Comparison of ENCODE assay signal across 10 cellular contexts in the genomic region with DNA sequence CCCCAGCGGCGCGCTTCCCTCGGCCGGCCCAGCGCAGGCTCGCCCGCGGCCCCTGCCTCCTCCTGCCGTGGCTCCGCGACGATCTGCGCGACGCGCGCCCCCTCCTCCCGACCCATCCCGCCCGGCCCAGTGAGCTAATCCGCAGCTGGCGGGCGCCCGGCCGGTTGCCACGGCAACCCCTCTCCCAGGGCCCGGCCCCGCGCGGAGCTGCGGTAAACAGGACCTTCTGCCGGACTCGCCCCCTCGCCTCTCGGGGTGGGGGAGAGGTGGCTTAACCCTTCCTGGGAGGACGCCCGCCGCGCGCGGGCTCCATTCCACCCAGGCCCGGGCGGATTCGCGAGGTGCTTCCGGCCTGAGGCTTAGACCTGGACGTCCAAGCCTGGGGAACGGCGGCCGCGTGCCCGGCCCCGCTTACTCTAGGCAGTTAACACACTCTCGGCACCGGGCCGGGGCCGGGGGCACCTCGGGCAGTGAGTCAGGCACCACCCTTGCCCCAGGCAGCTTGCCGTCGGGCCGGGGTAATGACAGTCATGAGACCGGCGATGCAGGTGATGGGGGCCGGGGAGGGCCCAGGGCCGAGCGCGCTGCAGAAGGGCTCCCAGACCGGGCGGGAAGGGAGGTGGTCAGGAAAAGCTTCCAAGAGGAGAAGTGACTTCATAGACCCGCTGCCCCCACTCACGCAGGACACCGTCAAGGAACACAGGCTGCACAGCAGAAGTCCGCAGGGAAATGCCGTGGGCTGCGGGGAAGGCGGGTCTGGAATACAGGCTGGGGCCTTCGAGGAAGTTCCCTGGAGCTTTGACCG. TPM values are rescaled to one million over a fixed set of nuclear protein-coding genes. Genes with fewer than 3 reads are reported as not detected.
DNase-seq lines count a peak whose midpoint lies in the region; TF ChIP-seq lines count a peak whose summit lies in the region.
"Had no signal": no experiment of that assay in that cellular context is flagged by ENCODE, and none has a peak within 500 bp of the region (broad histone marks: within the 10 kb centered on the region; RNA-seq: fewer than 3 reads in every experiment).

A gene with protein sequence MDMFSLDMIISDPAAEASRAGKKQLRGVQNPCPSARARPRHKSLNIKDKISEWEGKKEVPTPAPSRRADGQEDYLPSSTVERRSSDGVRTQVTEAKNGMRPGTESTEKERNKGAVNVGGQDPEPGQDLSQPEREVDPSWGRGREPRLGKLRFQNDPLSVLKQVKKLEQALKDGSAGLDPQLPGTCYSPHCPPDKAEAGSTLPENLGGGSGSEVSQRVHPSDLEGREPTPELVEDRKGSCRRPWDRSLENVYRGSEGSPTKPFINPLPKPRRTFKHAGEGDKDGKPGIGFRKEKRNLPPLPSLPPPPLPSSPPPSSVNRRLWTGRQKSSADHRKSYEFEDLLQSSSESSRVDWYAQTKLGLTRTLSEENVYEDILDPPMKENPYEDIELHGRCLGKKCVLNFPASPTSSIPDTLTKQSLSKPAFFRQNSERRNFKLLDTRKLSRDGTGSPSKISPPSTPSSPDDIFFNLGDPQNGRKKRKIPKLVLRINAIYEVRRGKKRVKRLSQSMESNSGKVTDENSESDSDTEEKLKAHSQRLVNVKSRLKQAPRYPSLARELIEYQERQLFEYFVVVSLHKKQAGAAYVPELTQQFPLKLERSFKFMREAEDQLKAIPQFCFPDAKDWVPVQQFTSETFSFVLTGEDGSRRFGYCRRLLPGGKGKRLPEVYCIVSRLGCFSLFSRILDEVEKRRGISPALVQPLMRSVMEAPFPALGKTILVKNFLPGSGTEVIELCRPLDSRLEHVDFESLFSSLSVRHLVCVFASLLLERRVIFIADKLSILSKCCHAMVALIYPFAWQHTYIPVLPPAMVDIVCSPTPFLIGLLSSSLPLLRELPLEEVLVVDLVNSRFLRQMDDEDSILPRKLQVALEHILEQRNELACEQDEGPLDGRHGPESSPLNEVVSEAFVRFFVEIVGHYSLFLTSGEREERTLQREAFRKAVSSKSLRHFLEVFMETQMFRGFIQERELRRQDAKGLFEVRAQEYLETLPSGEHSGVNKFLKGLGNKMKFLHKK (minus strand): TSS at position 87 of the 805 bp plus-strand sequence. CDS start 38,416 bp downstream, outside the sequence.

- DNase-seq in NCI-H2081 (lab: John Stamatoyannopoulos, UW) = peak; percentile 76 to 81
- no peak for DNase-seq in NCI-H2081 treated with DMSO at 0.1 percent for 48 hours (lab: John Stamatoyannopoulos, UW)
- peak; percentile 24 for DNase-seq in NCI-H524 treated with DMSO at 0.1 percent for 48 hours (lab: John Stamatoyannopoulos, UW)
- no peak for DNase-seq in MCF 10A (ENCODE audit: unreplicated experiment)
- DNase-seq in renal cortical epithelial cell (ENCODE audit: low read depth) = no peak
- DNase-seq in SIG-M5 (lab: John Stamatoyannopoulos, UW) = no peak
- DNase-seq in activated gamma-delta T cell treated with Interleukin-2 at 50 U/mL for 16 hours = no peak

- POLR2A ChIA-PET in MCF 10A (lab: Yijun Ruan, JAX) = no interaction called here

- peak within 1 kb of the TSS; percentile 61 for H3K4me3 Mint-ChIP-seq in MCF 10A (ENCODE audit: unreplicated experiment)

- no peak within 1 kb of the TSS for H3K27ac Mint-ChIP-seq in MCF 10A (ENCODE audit: low read depth, unreplicated experiment)

- H3K36me3 ChIP-seq in iPS-18a (ENCODE audit: control insufficient read depth, low read depth, low read length) = no peaks in the 10 kb centered on the region

- H3K9ac ChIP-seq in iPS-18a (ENCODE audit: low read length) = peak within 1 kb of the TSS; percentile 64

- no peak for TF ChIP-seq CTCF in MCF 10A (IDR thresholded peaks at IDR 0.05; ENCODE audit: unreplicated experiment)

- no TSS peak for BruUV-seq in MCF 10A (replicated peaks; lab: Mats Ljungman, UMichigan)

- peaks cover 7% of the 10 kb centered on the region for H3K4me1 Mint-ChIP-seq in MCF 10A (ENCODE audit: insufficient read depth, unreplicated experiment)

- H3K27me3 ChIP-seq in iPS-18a (ENCODE audit: control insufficient read depth, insufficient read depth, low read length) = peaks cover 29% of the 10 kb centered on the region

- H3K27me3 Mint-ChIP-seq in MCF 10A (ENCODE audit: insufficient read depth, unreplicated experiment) = peaks cover 16% of the 10 kb centered on the region

- no peaks in the 10 kb centered on the region for H3K9me3 Mint-ChIP-seq in MCF 10A (ENCODE audit: unreplicated experiment)

- H3K9me3 ChIP-seq in iPS-18a (ENCODE audit: control insufficient read depth, low read depth, low read length) = no peaks in the 10 kb centered on the region

- peaks cover 20% of the 10 kb centered on the region for H3K4me1 ChIP-seq in iPS-18a (ENCODE audit: control insufficient read depth, low read depth, low read length)

- peaks cover 6% of the 10 kb centered on the region for H3K36me3 Mint-ChIP-seq in MCF 10A (ENCODE audit: insufficient read depth, unreplicated experiment)

- H3K27ac ChIP-seq in iPS-18a (ENCODE audit: low read length) = no peak within 1 kb of the TSS
- H3K27ac ChIP-seq: C4-2B had no signal

- peak within 1 kb of the TSS; percentile 75 for H3K4me3 ChIP-seq in iPS-18a (ENCODE audit: low read length)

- intact Hi-C loops in MCF 10A (cut with micrococcal nuclease) = no loop called here

- CTCF ChIA-PET in MCF 10A (lab: Yijun Ruan, JAX) = no interaction called here

RNA-seq across cellular contexts. Expression of the gene that starts here (rescaled TPM):
- total RNA-seq in MCF 10A (2022) = 0.26 TPM in 1 of 2 replicates, not detected in the other
- 13.5 and 67.9 TPM in 2 replicates for total RNA-seq in renal cortical epithelial cell
- total RNA-seq: activated CD8-positive, alpha-beta memory T cell treated with anti-CD3 and anti-CD28 coated beads for 36 hours had no signal

Comparison
In these comparisons a context has a peak if more than half of its experiments do, and no peak if none do; other contexts are left out.
1. RNA of the gene that starts here (total RNA-seq): 13.5 to 67.9 TPM in renal cortical epithelial cell; 0.26 TPM in MCF 10A; every median in the first group is over 10 times any median in the second.
2. DNase-seq: peak in NCI-H2081 (2 of 2) and NCI-H524 treated with DMSO at 0.1 percent for 48 hours (single experiment); none in NCI-H2081 treated with DMSO at 0.1 percent for 48 hours (single experiment), MCF 10A (single experiment), renal cortical epithelial cell (single experiment), SIG-M5 (single experiment) and activated gamma-delta T cell treated with Interleukin-2 at 50 U/mL for 16 hours (single experiment).